Comparison of ENCODE assay signal across 9 cellular contexts in the genomic region with DNA sequence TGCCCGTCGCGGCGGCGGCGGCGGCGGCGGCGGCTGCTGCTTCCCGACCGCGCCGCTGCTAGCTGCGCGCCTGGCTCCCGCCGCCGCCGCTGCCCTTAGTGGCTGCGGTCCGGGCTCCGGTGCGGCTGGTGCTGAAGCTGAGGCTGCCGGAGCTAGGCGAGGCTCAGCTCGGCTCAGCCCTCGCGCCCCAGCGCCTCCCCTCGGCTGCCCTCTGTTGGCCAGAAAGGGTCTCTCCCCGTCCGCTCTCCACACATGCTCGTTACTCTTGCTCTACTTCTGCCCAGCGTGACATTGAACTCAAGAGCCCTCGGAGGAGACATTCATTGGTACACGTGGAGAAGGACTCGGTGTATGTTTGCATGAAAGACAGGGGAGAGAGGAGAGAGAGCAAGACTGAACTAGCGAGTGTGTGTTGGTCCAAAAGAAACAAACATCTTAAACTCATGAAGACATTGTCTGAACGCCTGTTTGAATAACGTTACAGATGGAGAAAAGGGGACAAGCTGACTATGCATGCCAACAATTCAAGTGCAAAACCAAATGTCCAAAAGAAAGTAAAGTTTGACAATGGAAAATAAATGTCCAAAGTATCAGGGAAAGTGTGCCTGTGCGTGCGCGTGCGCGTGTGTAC. TPM values are rescaled to one million over a fixed set of nuclear protein-coding genes. Genes with fewer than 3 reads are reported as not detected.
DNase-seq lines count a peak whose midpoint lies in the region; ATAC-seq, FAIRE-seq and TF ChIP-seq lines count a peak whose summit lies in the region.
"Had no signal": no experiment of that assay in that cellular context is flagged by ENCODE, and none has a peak within 500 bp of the region (broad histone marks: within the 10 kb centered on the region; RNA-seq: fewer than 3 reads in every experiment).

Gene HCN1, minus strand, starts transcription at position 175 of the 631 bp plus-strand sequence.

- H3K9me3 ChIP-seq in thyroid gland: no peaks in the 10 kb centered on the region

- no peak within 1 kb of the TSS for H3K27ac ChIP-seq in thyroid gland

- peak within 1 kb of the TSS; percentile 82 for H3K4me3 Mint-ChIP-seq in nephron progenitor cell

- DNase-seq in CMK (ENCODE audit: low read depth) (peak; percentile 56), NCI-H1048 (lab: John Stamatoyannopoulos, UW) (peak; percentile 47), foreskin fibroblast (peak; percentile 40 to 43), nephron progenitor cell (peak; percentile 92), thyroid gland (peak; percentile 79 to 88), GM12892 (ENCODE audit: insufficient read length) (no peak)
- peak in 2 of 3 experiments; percentile 3 to 6 for DNase-seq in activated CD8-positive, alpha-beta memory T cell treated with anti-CD3 and anti-CD28 coated beads for 48 hours (ENCODE audit: low read depth in 2 of 3, low spot score in 2 of 3)

- ATAC-seq in GM21529 (IDR thresholded peaks at IDR 0.05; ENCODE audit: unreplicated experiment): peak; percentile 59

- intact Hi-C loops in thyroid gland (cut with DNase I): no loop called here

- TF ChIP-seq CTCF in foreskin fibroblast (IDR thresholded peaks at IDR 0.05; ENCODE audit: low read depth, low read length) (peak; percentile 65), nephron progenitor cell (IDR thresholded peaks at IDR 0.05) (peak; percentile 69), thyroid gland (IDR thresholded peaks at IDR 0.05) (peak in 4 of 6 experiments; percentile 64 to 92 (median 72))

- 32 to 37% methylated on average over 13 to 15 of the region's 46 CpGs for WGBS in thyroid gland, 2 donors

- H3K4me1 ChIP-seq in thyroid gland: peaks cover 0 to 11% of the 10 kb centered on the region in 2 donors

- FAIRE-seq in GM12892 (lab: Jason Lieb, UNC): no peak

- H3K27ac Mint-ChIP-seq in nephron progenitor cell: no peak within 1 kb of the TSS

- no peak for TF ChIP-seq POLR2A in thyroid gland (IDR thresholded peaks at IDR 0.05)
- TF ChIP-seq POLR2A in GM12892 (IDR thresholded peaks at IDR 0.05; ENCODE audit: low read depth, low read length): no peak

- no peaks in the 10 kb centered on the region for H3K36me3 ChIP-seq in thyroid gland

- H3K36me3 Mint-ChIP-seq in nephron progenitor cell (ENCODE audit: low read depth): no peaks in the 10 kb centered on the region

- peaks cover 60% of the 10 kb centered on the region for H3K27me3 Mint-ChIP-seq in nephron progenitor cell (ENCODE audit: low read depth, poor library complexity)

- H3K27me3 ChIP-seq in thyroid gland: no peaks in the 10 kb centered on the region

- H3K4me1 Mint-ChIP-seq in nephron progenitor cell: peaks cover 15% of the 10 kb centered on the region

- no peaks in the 10 kb centered on the region for H3K9me3 Mint-ChIP-seq in nephron progenitor cell

- H3K4me3 ChIP-seq in foreskin fibroblast (ENCODE audit: low read depth in 1 of 2, low read length in 2 of 2) (no peak within 1 kb of the TSS), thyroid gland (replicated peaks in 1 of 3) (peak within 1 kb of the TSS in 1 of 3 donors; percentile 19)

RNA-seq across cellular contexts. Expression of gene HCN1, which starts in this region (rescaled TPM):
- total RNA-seq in thyroid gland: under 1 TPM; 0.17 to 0.40 (median 0.26) TPM
- polyA plus RNA-seq in GM12892 (2012; ENCODE audit: missing spikeins): not detected
- total RNA-seq: HT1080 had no signal

Comparison
In these comparisons a context has a peak if more than half of its experiments do, and no peak if none do; other contexts are left out.
1. Peak in DNase-seq in thyroid gland; RNA of the gene not detected or under 1 TPM.